Comparison of ENCODE assay signal across 12 cellular contexts in genomic region chr5:40623480-40624420, GRCh38. TPM values are rescaled to one million over a fixed set of nuclear protein-coding genes. Genes with fewer than 3 reads are reported as not detected.
DNase-seq lines count a peak whose midpoint lies in the region; ATAC-seq and FAIRE-seq lines count a peak whose summit lies in the region.
"Had no signal": no experiment of that assay in that cellular context is flagged by ENCODE, and none has a peak within 500 bp of the region (broad histone marks: within the 10 kb centered on the region; RNA-seq: fewer than 3 reads in every experiment).

No MANE protein-coding gene starts in this region.

- no peaks in the 10 kb centered on the region for H3K36me3 Mint-ChIP-seq in activated T-cell treated with anti-CD3 and anti-CD28 coated beads, Interleukin-2, amount 50 U/mL, for 72 hours (ENCODE audit: insufficient read depth in 2 of 2)

- FAIRE-seq in HTR-8/SVneo (lab: Jason Lieb, UNC): peak; percentile 33

- H3K9me3 Mint-ChIP-seq in activated T-cell treated with anti-CD3 and anti-CD28 coated beads, Interleukin-2, amount 50 U/mL, for 72 hours: no peaks in the 10 kb centered on the region

- peak; percentile 40 to 53 for ATAC-seq in activated T-cell treated with anti-CD3 and anti-CD28 coated beads, Interleukin-2, amount 50 U/mL, for 72 hours (replicated peaks in 1 of 2)
- peak; percentile 94 for ATAC-seq in left colon
- no peak for ATAC-seq in left lobe of liver
- ATAC-seq in HG02798 (IDR thresholded peaks at IDR 0.05; ENCODE audit: poor library complexity, unreplicated experiment): no peak
- ATAC-seq in GM21367 (IDR thresholded peaks at IDR 0.05; ENCODE audit: unreplicated experiment): no peak
- ATAC-seq: left ventricle myocardium superior had no signal

- H3K4me1 Mint-ChIP-seq in activated T-cell treated with anti-CD3 and anti-CD28 coated beads, Interleukin-2, amount 50 U/mL, for 72 hours (ENCODE audit: low read depth): peaks cover 32% of the 10 kb centered on the region

- intact Hi-C loops in left colon (cut with DNase I, micrococcal nuclease): no loop called here

- no peak for DNase-seq in activated T-cell treated with anti-CD3 and anti-CD28 coated beads, Interleukin-2, amount 50 U/mL, for 72 hours
- no peak for DNase-seq in activated T-cell treated with anti-CD3 and anti-CD28 coated beads for 4 hours
- no peak for DNase-seq in HTR-8/SVneo (ENCODE audit: insufficient read length, low spot score)
- DNase-seq in activated CD4-positive, alpha-beta T cell treated with anti-CD3 and anti-CD28 coated beads, Interleukin-2, amount 50 U/mL, for 1 hour: peak; percentile 18
- no peak for DNase-seq in left colon
- DNase-seq in left lobe of liver (ENCODE audit: low spot score): no peak
- DNase-seq: left ventricle myocardium superior, NCI-H1417 treated with DMSO at 0.1 percent for 48 hours, NCI-H526, stomach had no signal

- H3K4me3 Mint-ChIP-seq in activated T-cell treated with anti-CD3 and anti-CD28 coated beads, Interleukin-2, amount 50 U/mL, for 72 hours: peak overlapping the region in 1 of 2 donors; percentile 26

- H3K27me3 Mint-ChIP-seq in activated T-cell treated with anti-CD3 and anti-CD28 coated beads, Interleukin-2, amount 50 U/mL, for 72 hours (ENCODE audit: low read depth): no peaks in the 10 kb centered on the region

- peak overlapping the region; percentile 5 for H3K27ac Mint-ChIP-seq in activated T-cell treated with anti-CD3 and anti-CD28 coated beads, Interleukin-2, amount 50 U/mL, for 72 hours

RNA-seq across cellular contexts. Expression of gene PTGER4, which starts 56.0 kb away (rescaled TPM):
- 10 to 100 TPM; 42.3 to 59.5 TPM for total RNA-seq in activated T-cell treated with anti-CD3 and anti-CD28 coated beads, Interleukin-2, amount 50 U/mL, for 72 hours
- total RNA-seq in left colon (10 to 100 TPM; 56.7 to 58.2 TPM), left lobe of liver (0.96 TPM)

Comparison
In these comparisons a context has a peak if more than half of its experiments do, and no peak if none do; other contexts are left out.
1. ATAC-seq: peak in activated T-cell treated with anti-CD3 and anti-CD28 coated beads, Interleukin-2, amount 50 U/mL, for 72 hours (2 of 2) and left colon (single experiment); none in left lobe of liver (single experiment), HG02798 (single experiment) and GM21367 (single experiment).
2. RNA of gene PTGER4, which starts 56.0 kb away (total RNA-seq): 42.3 to 59.5 TPM in activated T-cell treated with anti-CD3 and anti-CD28 coated beads, Interleukin-2, amount 50 U/mL, for 72 hours and 56.7 to 58.2 TPM in left colon; 0.96 TPM in left lobe of liver (single experiment); every median in the first group is over 10 times any median in the second.